ENCODE assay signal across 8 cellular contexts in genomic region chr22:50481440-50482106, GRCh38. TPM values are rescaled to one million over a fixed set of nuclear protein-coding genes. Genes with fewer than 3 reads are reported as not detected.
A peak's percentile ranks its signal among the peaks of the same experiment; 100 is the strongest.
DNase-seq lines count a peak whose midpoint lies in the region; TF ChIP-seq lines count a peak whose summit lies in the region.

ADM2 (plus strand) TSS chr22:50481543; CDS start chr22:50481848, 305 bp downstream.

- no peaks in the 10 kb centered on the region for H3K4me1 ChIP-seq in KMS-11 (ENCODE audit: low read depth, poor library complexity, severe bottlenecking)
- peaks cover 6% of the 10 kb centered on the region for H3K4me1 ChIP-seq in skeletal muscle satellite cell (ENCODE audit: control insufficient read depth, insufficient read depth, low read length)

- H3K27ac ChIP-seq in KMS-11, result no peak within 1 kb of the TSS

- no peaks in the 10 kb centered on the region for H4K20me1 ChIP-seq in KMS-11 (ENCODE audit: insufficient read depth)

- H3K27me3 ChIP-seq in KMS-11 (ENCODE audit: insufficient read depth, low read depth) (no peaks in the 10 kb centered on the region), skeletal muscle satellite cell (ENCODE audit: control insufficient read depth, insufficient read depth, low read length) (peaks cover 28% of the 10 kb centered on the region)

- no peaks in the 10 kb centered on the region for H3K36me3 ChIP-seq in KMS-11 (ENCODE audit: insufficient read depth)
- H3K36me3 ChIP-seq in skeletal muscle satellite cell (ENCODE audit: insufficient read depth, low read length), result no peaks in the 10 kb centered on the region

- H3K9ac ChIP-seq in KMS-11 (peak within 1 kb of the TSS; percentile 38; the same call in 1 of the 2 replicates), skeletal muscle satellite cell (ENCODE audit: low read depth, low read length) (no peak within 1 kb of the TSS)

- H3K4me3 ChIP-seq in KMS-11 (IDR thresholded peaks at IDR 0.05; ENCODE audit: insufficient read depth, low read depth, low read length) (no peak within 1 kb of the TSS), skeletal muscle satellite cell (ENCODE audit: low read length) (peak within 1 kb of the TSS; percentile 55)

- DNase-seq in AG09319 (ENCODE audit: extremely low read depth, low read depth) (peak; percentile 31), germinal center (ENCODE audit: low spot score) (peak; percentile 68), NCI-H1417 treated with DMSO at 0.1 percent for 48 hours (lab: John Stamatoyannopoulos, UW) (no peak), SIG-M5 treated with dmso at 0.1 percent for 504 hours (lab: John Stamatoyannopoulos, UW; ENCODE audit: unreplicated experiment) (no peak), NCI-H510A (lab: John Stamatoyannopoulos, UW) (no peak)
- peak; percentile 31 to 49 for DNase-seq in activated T-helper 1 cell treated with anti-CD3 and anti-CD28 coated beads, Interleukin-2, amount 50 U/mL, for 16 hours (ENCODE audit: low read depth in 1 of 2, low spot score in 1 of 2)

- no peak for TF ChIP-seq CTCF in AG09319 (IDR thresholded peaks at IDR 0.05; ENCODE audit: low read depth, low read length)
- no peak for TF ChIP-seq CTCF in KMS-11 (conservative IDR thresholded peaks at IDR 0.05; ENCODE audit: low read depth, low read length)

- H2AFZ ChIP-seq in KMS-11 (ENCODE audit: low read depth), result peak within 1 kb of the TSS; percentile 42; the same call in 1 of the 2 replicates

- H3K79me2 ChIP-seq in KMS-11 (ENCODE audit: insufficient read depth, low read depth), result no peaks in the 10 kb centered on the region

- H3K9me3 ChIP-seq in skeletal muscle satellite cell (replicated peaks; ENCODE audit: low read length), result no peaks in the 10 kb centered on the region

- H3K4me2 ChIP-seq in KMS-11, result peak within 1 kb of the TSS; percentile 42; the same call in 1 of the 2 replicates
- H3K4me2 ChIP-seq in skeletal muscle satellite cell (ENCODE audit: low read length), result peak within 1 kb of the TSS; percentile 44

RNA-seq across cellular contexts. Expression of gene ADM2, which starts in this region (rescaled TPM):
- 1.5 TPM in 2 replicates for total RNA-seq in skeletal muscle satellite cell (2012; rRNA removed)

Comparison
In these comparisons a context has a peak if more than half of its experiments do, and no peak if none do; other contexts are left out.
1. DNase-seq: peak in AG09319 (single experiment), activated T-helper 1 cell treated with anti-CD3 and anti-CD28 coated beads, Interleukin-2, amount 50 U/mL, for 16 hours (2 of 2) and germinal center (single experiment); none in NCI-H1417 treated with DMSO at 0.1 percent for 48 hours (single experiment), SIG-M5 treated with dmso at 0.1 percent for 504 hours (single experiment) and NCI-H510A (single experiment).